Comparison of ENCODE assay signal across 9 cellular contexts in the genomic region with DNA sequence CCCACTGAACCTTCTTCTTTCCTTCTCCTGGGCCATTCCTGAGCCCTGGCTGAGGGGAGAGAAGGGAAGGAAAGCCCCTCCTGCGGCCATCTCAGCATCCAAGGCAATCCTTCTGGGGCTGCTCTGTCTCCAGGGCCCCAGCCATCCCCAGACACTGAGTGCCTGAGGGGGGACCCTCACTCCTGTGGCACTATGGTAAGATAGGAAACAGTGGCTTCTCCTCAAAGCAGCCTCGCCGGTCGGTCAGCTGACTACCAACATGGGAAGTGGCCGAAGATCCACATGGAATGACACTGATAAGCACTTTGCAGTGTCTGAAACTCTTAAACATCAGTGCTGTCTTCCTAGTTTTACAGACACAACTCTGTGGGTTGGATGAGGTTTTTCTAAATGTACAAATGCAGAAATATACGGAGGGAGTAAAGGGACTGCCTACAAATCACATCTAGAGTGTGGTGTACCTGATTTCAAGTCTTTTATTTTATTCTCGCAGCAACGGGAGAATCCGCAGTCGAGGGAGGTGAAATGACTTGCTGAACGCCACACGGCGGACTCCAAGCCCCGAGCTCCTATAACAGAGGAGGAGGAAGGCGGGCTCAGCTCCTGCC.
DNase-seq lines count a peak whose midpoint lies in the region; TF ChIP-seq lines count a peak whose summit lies in the region.
"Had no signal": no experiment of that assay in that cellular context is flagged by ENCODE, and none has a peak within 500 bp of the region (broad histone marks: within the 10 kb centered on the region; RNA-seq: fewer than 3 reads in every experiment).

No MANE protein-coding gene starts in this region.

- H3K4me3 ChIP-seq in GM06990 (replicated peaks; ENCODE audit: low read depth, low read length), result peak overlapping the region; percentile 61
- H3K4me3 ChIP-seq in epithelial cell of esophagus (ENCODE audit: low read length), result peak overlapping the region; percentile 50
- H3K4me3 ChIP-seq in rectal smooth muscle tissue (ENCODE audit: low read length), result peak overlapping the region; percentile 80

- no peaks in the 10 kb centered on the region; the same call in 1 of the 2 replicates for H3K27me3 ChIP-seq in GM06990 (replicated peaks; ENCODE audit: control insufficient read depth, insufficient read depth, low read length)
- H3K27me3 ChIP-seq in rectal smooth muscle tissue (ENCODE audit: control insufficient read depth, insufficient read depth, low read length), result peaks cover 8% of the 10 kb centered on the region

- TF ChIP-seq CTCF in GM06990 (IDR thresholded peaks at IDR 0.05; ENCODE audit: insufficient read depth, low read length, poor library complexity, severe bottlenecking) (no peak), epithelial cell of esophagus (IDR thresholded peaks at IDR 0.05; ENCODE audit: insufficient read depth, low read depth, low read length, missing control alignments) (no peak)

- H3K36me3 ChIP-seq in GM06990 (ENCODE audit: control insufficient read depth, insufficient read depth, low read length) (no peaks in the 10 kb centered on the region), rectal smooth muscle tissue (ENCODE audit: control insufficient read depth, insufficient read depth, low read length) (no peaks in the 10 kb centered on the region)

- H3K27ac ChIP-seq in rectal smooth muscle tissue (ENCODE audit: low read depth, low read length), result no peak overlapping the region

- no peak for DNase-seq in GM06990 (ENCODE audit: extremely low read depth, insufficient read length)
- peak; percentile 70 for DNase-seq in OCI-M1 (lab: John Stamatoyannopoulos, UW)
- no peak for DNase-seq in epithelial cell of esophagus (ENCODE audit: low read depth)
- DNase-seq in activated CD4-positive, CD25-positive, alpha-beta regulatory T cell treated with anti-CD3 and anti-CD28 coated beads, Interleukin-2, amount 50 U/mL, for 72 hours, result no peak
- DNase-seq in iPS-NIHi7 (ENCODE audit: extremely low spot score), result no peak
- DNase-seq in ecto neural progenitor cell (ENCODE audit: low spot score), result no peak
- no peak for DNase-seq in NOMO-1 treated with dmso at 0.1 percent for 144 hours (lab: John Stamatoyannopoulos, UW; ENCODE audit: unreplicated experiment)
- DNase-seq: NCI-H187 treated with DMSO at 0.1 percent for 48 hours had no signal

- peak overlapping the region; percentile 16 for H3K9ac ChIP-seq in rectal smooth muscle tissue (ENCODE audit: low read length)

- peaks cover 6% of the 10 kb centered on the region for H3K4me1 ChIP-seq in rectal smooth muscle tissue (ENCODE audit: control insufficient read depth, insufficient read depth, low read length)
